ENCODE assay signal across 1 cellular context in the genomic region with DNA sequence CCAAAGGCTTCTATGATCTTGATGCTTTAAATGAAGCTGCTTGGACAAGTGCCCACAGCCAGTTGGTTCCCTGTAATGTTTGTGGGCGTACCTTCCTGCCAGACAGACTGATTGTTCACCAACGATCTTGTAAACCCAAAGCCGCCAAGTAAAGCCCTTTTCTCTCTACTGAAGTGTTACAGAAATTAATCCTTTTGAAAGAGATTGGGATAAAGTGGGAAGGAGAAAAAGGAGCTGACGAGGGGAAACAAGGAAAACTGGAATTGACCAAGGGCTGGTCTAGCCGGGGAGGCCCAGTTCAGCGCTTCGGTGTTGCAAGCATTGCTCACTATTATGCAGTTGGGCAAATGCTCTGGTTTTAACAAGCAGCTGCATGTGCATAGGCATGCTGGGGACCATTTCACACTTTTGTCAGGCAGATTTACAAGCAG.
TF ChIP-seq lines count a peak whose summit lies in the region.

No MANE protein-coding gene starts in this region.

TF ChIP-seq in K562, 482 proteins besides CTCF, POLR2A, EP300 and RAD21 (continued from another document):
- TF ChIP-seq, protein P1, sequence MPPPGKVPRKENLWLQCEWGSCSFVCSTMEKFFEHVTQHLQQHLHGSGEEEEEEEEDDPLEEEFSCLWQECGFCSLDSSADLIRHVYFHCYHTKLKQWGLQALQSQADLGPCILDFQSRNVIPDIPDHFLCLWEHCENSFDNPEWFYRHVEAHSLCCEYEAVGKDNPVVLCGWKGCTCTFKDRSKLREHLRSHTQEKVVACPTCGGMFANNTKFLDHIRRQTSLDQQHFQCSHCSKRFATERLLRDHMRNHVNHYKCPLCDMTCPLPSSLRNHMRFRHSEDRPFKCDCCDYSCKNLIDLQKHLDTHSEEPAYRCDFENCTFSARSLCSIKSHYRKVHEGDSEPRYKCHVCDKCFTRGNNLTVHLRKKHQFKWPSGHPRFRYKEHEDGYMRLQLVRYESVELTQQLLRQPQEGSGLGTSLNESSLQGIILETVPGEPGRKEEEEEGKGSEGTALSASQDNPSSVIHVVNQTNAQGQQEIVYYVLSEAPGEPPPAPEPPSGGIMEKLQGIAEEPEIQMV (tag; conservative IDR thresholded peaks at IDR 0.05; ENCODE audit: low read depth): no peak
- TF ChIP-seq RBM14 (IDR thresholded peaks at IDR 0.05; ENCODE audit: borderline replicate concordance, insufficient read depth, low read depth, low read length) (no peak), HNRNPK (IDR thresholded peaks at IDR 0.05; ENCODE audit: low read depth, low read length, poor library complexity, severe bottlenecking) (no peak), NFIC (IDR thresholded peaks at IDR 0.05) (no peak), FOXM1 (IDR thresholded peaks at IDR 0.05; ENCODE audit: low read depth) (no peak), FOXM1 (CRISPR knock-in tag; IDR thresholded peaks at IDR 0.05; ENCODE audit: low read depth) (no peak), ZNF445 (CRISPR knock-in tag; IDR thresholded peaks at IDR 0.05; ENCODE audit: low read depth) (no peak), TEAD1 (CRISPR knock-in tag; IDR thresholded peaks at IDR 0.05) (no peak), HNRNPH1 (optimal IDR thresholded peaks at IDR 0.05; ENCODE audit: low read depth, low read length) (no peak), TSHZ1 (CRISPR knock-in tag; IDR thresholded peaks at IDR 0.05) (no peak), EZH2 (IDR thresholded peaks at IDR 0.05; ENCODE audit: borderline replicate concordance, low read depth, low read length) (no peak)
